9 cellular contexts compared by ENCODE assay signal in genomic region chr22:49958961-49959781, GRCh38. TPM values are rescaled to one million over a fixed set of nuclear protein-coding genes. Genes with fewer than 3 reads are reported as not detected.
DNase-seq lines count a peak whose midpoint lies in the region; ATAC-seq, FAIRE-seq and TF ChIP-seq lines count a peak whose summit lies in the region.
"Had no signal": no experiment of that assay in that cellular context is flagged by ENCODE, and none has a peak within 500 bp of the region (broad histone marks: within the 10 kb centered on the region; RNA-seq: fewer than 3 reads in every experiment).

No MANE protein-coding gene starts in this region.

- ATAC-seq in activated CD4-positive, alpha-beta T cell treated with anti-CD3 and anti-CD28 coated beads for 36 hours: no peak
- ATAC-seq in HG03521 (IDR thresholded peaks at IDR 0.05; ENCODE audit: unreplicated experiment): no peak

- H3K4me3 Mint-ChIP-seq in activated CD4-positive, alpha-beta T cell treated with anti-CD3 and anti-CD28 coated beads for 36 hours: peak overlapping the region; percentile 81
- peak overlapping the region; percentile 78 for H3K4me3 Mint-ChIP-seq in astrocyte (ENCODE audit: unreplicated experiment)

- H3K79me2 ChIP-seq in astrocyte (ENCODE audit: insufficient read depth, low read length): peaks cover 31% of the 10 kb centered on the region

- peak overlapping the region; percentile 93 for H3K27ac Mint-ChIP-seq in activated CD4-positive, alpha-beta T cell treated with anti-CD3 and anti-CD28 coated beads for 36 hours
- H3K27ac Mint-ChIP-seq in astrocyte (ENCODE audit: unreplicated experiment): no peak overlapping the region

- peak overlapping the region; percentile 75 for H3K4me3 ChIP-seq in astrocyte (ENCODE audit: insufficient read depth, low read depth, low read length)
- H3K4me3 ChIP-seq in liver (ENCODE audit: low read depth in 1 of 3, low read length in 3 of 3): peak overlapping the region; percentile 40 to 95 (median 87)
- H3K4me3 ChIP-seq in thymus (ENCODE audit: low read length): peak overlapping the region; percentile 92

- peak overlapping the region; percentile 87 for H3K9ac ChIP-seq in astrocyte (ENCODE audit: low read length)
- H3K9ac ChIP-seq in liver (ENCODE audit: low read depth in 1 of 2, low read length in 2 of 2): peak overlapping the region; percentile 26 to 78

- H4K20me1 ChIP-seq in astrocyte (ENCODE audit: insufficient read depth, low read length): peaks cover 22% of the 10 kb centered on the region

- 71% methylated on average over 28 of the region's 28 CpGs for WGBS in liver
- WGBS in thymus: 93% methylated on average over 28 of the region's 28 CpGs

- peaks cover 15% of the 10 kb centered on the region for H3K4me1 Mint-ChIP-seq in activated CD4-positive, alpha-beta T cell treated with anti-CD3 and anti-CD28 coated beads for 36 hours
- peaks cover 3% of the 10 kb centered on the region for H3K4me1 Mint-ChIP-seq in astrocyte (ENCODE audit: low read depth, unreplicated experiment)

- intact Hi-C loops in activated CD4-positive, alpha-beta T cell treated with anti-CD3 and anti-CD28 coated beads for 36 hours (cut with DNase I, micrococcal nuclease): loop anchor here in 1 of 2 experiments (1.0 kb wide), 1 partner anchor 8 kb away; no protein-coding TSS in a partner anchor

- POLR2A ChIA-PET in activated CD4-positive, alpha-beta T cell treated with anti-CD3 and anti-CD28 coated beads for 36 hours (lab: Charles Lee): interaction anchor here (1.0 to 4.7 kb wide), 2 partner anchors 8 to 22 kb away, joined by 4 to 46 read pairs; no protein-coding TSS in a partner anchor

- no peak for FAIRE-seq in astrocyte (lab: Jason Lieb, UNC)

- no peaks in the 10 kb centered on the region for H3K27me3 Mint-ChIP-seq in activated CD4-positive, alpha-beta T cell treated with anti-CD3 and anti-CD28 coated beads for 36 hours
- H3K27me3 Mint-ChIP-seq in astrocyte (ENCODE audit: low read depth, unreplicated experiment): peaks cover 6% of the 10 kb centered on the region

- peaks cover 2% of the 10 kb centered on the region for H3K36me3 ChIP-seq in astrocyte (ENCODE audit: insufficient read depth, low read length)
- H3K36me3 ChIP-seq in liver (ENCODE audit: control insufficient read depth in 4 of 4, insufficient read depth in 3 of 4, low read depth in 1 of 4, low read length in 3 of 4): peaks cover 0 to 12% (median 3%) of the 10 kb centered on the region in 4 donors
- peaks cover 14% of the 10 kb centered on the region for H3K36me3 ChIP-seq in thymus (ENCODE audit: control insufficient read depth, insufficient read depth)

- no peak overlapping the region for H2AFZ ChIP-seq in astrocyte (ENCODE audit: low read depth, low read length)

- H3K27me3 ChIP-seq in astrocyte (ENCODE audit: insufficient read depth, low read length): no peaks in the 10 kb centered on the region
- no peaks in the 10 kb centered on the region for H3K27me3 ChIP-seq in liver (ENCODE audit: control insufficient read depth in 4 of 4, insufficient read depth in 4 of 4, low read length in 3 of 4)
- H3K27me3 ChIP-seq in thymus (ENCODE audit: control insufficient read depth, insufficient read depth): no peaks in the 10 kb centered on the region

- H3K4me2 ChIP-seq in astrocyte (ENCODE audit: low read length): peak overlapping the region; percentile 85

- no peak for DNase-seq in activated CD4-positive, alpha-beta T cell treated with anti-CD3 and anti-CD28 coated beads for 36 hours
- no peak for DNase-seq in activated CD4-positive, alpha-beta T cell treated with anti-CD3 and anti-CD28 coated beads, Interleukin-2, amount 50 U/mL, for 48 hours
- no peak for DNase-seq in astrocyte (ENCODE audit: low read depth)
- no peak for DNase-seq in SHP77 treated with DMSO at 0.1 percent for 48 hours (lab: John Stamatoyannopoulos, UW)
- DNase-seq in NCI-H2196 treated with DMSO at 0.1 percent for 48 hours (lab: John Stamatoyannopoulos, UW; ENCODE audit: unreplicated experiment): no peak
- DNase-seq: amniotic stem cell had no signal

- CTCF ChIA-PET in activated CD4-positive, alpha-beta T cell treated with anti-CD3 and anti-CD28 coated beads for 36 hours (lab: Charles Lee): no interaction called here

- H3K9me3 Mint-ChIP-seq in activated CD4-positive, alpha-beta T cell treated with anti-CD3 and anti-CD28 coated beads for 36 hours (ENCODE audit: low read depth): no peaks in the 10 kb centered on the region
- H3K9me3 Mint-ChIP-seq in astrocyte (ENCODE audit: unreplicated experiment): no peaks in the 10 kb centered on the region

- no peak overlapping the region for H3K27ac ChIP-seq in astrocyte (ENCODE audit: low read depth, low read length)
- peak overlapping the region; percentile 94 to 99 for H3K27ac ChIP-seq in liver (ENCODE audit: low read depth in 1 of 2, low read length in 2 of 2)
- no peak overlapping the region for H3K27ac ChIP-seq in thymus (ENCODE audit: low read depth)

- peaks cover 23% of the 10 kb centered on the region for H3K36me3 Mint-ChIP-seq in activated CD4-positive, alpha-beta T cell treated with anti-CD3 and anti-CD28 coated beads for 36 hours (ENCODE audit: low read depth)
- H3K36me3 Mint-ChIP-seq in astrocyte (ENCODE audit: low read depth, unreplicated experiment): peaks cover 2% of the 10 kb centered on the region

- no peak for TF ChIP-seq RAD21 in liver (IDR thresholded peaks at IDR 0.05)

- H3K9me3 ChIP-seq in astrocyte (ENCODE audit: insufficient read depth, low read depth, low read length) (no peaks in the 10 kb centered on the region), liver (ENCODE audit: control insufficient read depth in 4 of 4, low read length in 3 of 4) (no peaks in the 10 kb centered on the region), thymus (ENCODE audit: control insufficient read depth) (no peaks in the 10 kb centered on the region)

- H3K4me1 ChIP-seq in astrocyte (ENCODE audit: insufficient read depth, low read length): peaks cover 31% of the 10 kb centered on the region
- peaks cover 27 to 62% (median 50%) of the 10 kb centered on the region in 4 donors for H3K4me1 ChIP-seq in liver (ENCODE audit: control insufficient read depth in 4 of 4, insufficient read depth in 4 of 4, low read length in 3 of 4)
- peaks cover 19% of the 10 kb centered on the region for H3K4me1 ChIP-seq in thymus (ENCODE audit: control insufficient read depth, insufficient read depth, low read length)

- TF ChIP-seq CTCF in astrocyte (IDR thresholded peaks at IDR 0.05; ENCODE audit: insufficient read depth, low read depth, low read length) (no peak), liver (IDR thresholded peaks at IDR 0.05; ENCODE audit: low read depth, low read length, missing input control) (no peak)

TF ChIP-seq in liver, 16 proteins besides CTCF, POLR2A, EP300 and RAD21:
- peak; percentile 65 to 83 for TF ChIP-seq JUND (IDR thresholded peaks at IDR 0.05)
- TF ChIP-seq EGR1 (IDR thresholded peaks at IDR 0.05; ENCODE audit: low read depth in 2 of 2): no peak
- no peak for TF ChIP-seq MAX (IDR thresholded peaks at IDR 0.05)
- TF ChIP-seq RXRA (IDR thresholded peaks at IDR 0.05): peak in 1 of 2 donors; percentile 32
- peak; percentile 23 for TF ChIP-seq REST (IDR thresholded peaks at IDR 0.05)

RNA-seq across cellular contexts. Expression of gene PIM3, which starts 1.4 kb away (rescaled TPM):
- 100 to 1,000 TPM; 127 to 165 TPM for total RNA-seq in activated CD4-positive, alpha-beta T cell treated with anti-CD3 and anti-CD28 coated beads for 36 hours
- total RNA-seq in astrocyte: 15.1 and 15.5 TPM in 2 replicates
- 10 to 100 TPM; 14.5 to 33.8 TPM for total RNA-seq in liver
- polyA plus RNA-seq in liver: 10 to 100 TPM; 22.3 to 44.0 TPM
- polyA plus RNA-seq in thymus: 57.6 TPM

RNA-seq across cellular contexts. Expression of gene CRELD2, which starts 40.7 kb away (rescaled TPM):
- total RNA-seq in activated CD4-positive, alpha-beta T cell treated with anti-CD3 and anti-CD28 coated beads for 36 hours: 10 to 100 TPM; 15.2 to 16.4 TPM
- total RNA-seq in astrocyte (49.6 and 58.2 TPM in 2 replicates), liver (10 to 100 TPM; 17.2 to 98.1 TPM)
- polyA plus RNA-seq in liver (10 to 100 TPM; 34.2 to 80.0 TPM), thymus (24.3 TPM)

RNA-seq across cellular contexts. Expression of gene ALG12, which starts 40.9 kb away (rescaled TPM):
- total RNA-seq in activated CD4-positive, alpha-beta T cell treated with anti-CD3 and anti-CD28 coated beads for 36 hours: 10 to 100 TPM; 13.6 to 13.7 TPM
- 23.8 and 26.2 TPM in 2 replicates for total RNA-seq in astrocyte
- 10 to 100 TPM; 10.4 to 20.2 TPM for total RNA-seq in liver
- 10 to 100 TPM; 12.5 to 15.6 TPM for polyA plus RNA-seq in liver
- 9.1 TPM for polyA plus RNA-seq in thymus

RNA-seq across cellular contexts. Expression of gene IL17REL, which starts 53.4 kb away (rescaled TPM):
- total RNA-seq in activated CD4-positive, alpha-beta T cell treated with anti-CD3 and anti-CD28 coated beads for 36 hours: under 1 TPM; 0.16 TPM
- total RNA-seq in astrocyte (not detected in 2 replicates), liver (under 1 TPM in 1 of 2 donors, not detected in 1; under 0.01 TPM)
- polyA plus RNA-seq in liver (not detected), thymus (2.4 TPM)

Comparison
In these comparisons a context has a peak if more than half of its experiments do, and no peak if none do; other contexts are left out.
1. H3K27ac ChIP-seq: peak in liver (2 of 2); none in astrocyte (single experiment) and thymus (single experiment).
2. Peak in every context shown above with its lines, with median percentiles within 50 percentile points of each other: H3K4me3 ChIP-seq.